Comparison of ENCODE assay signal across 1 cellular context in the genomic region with DNA sequence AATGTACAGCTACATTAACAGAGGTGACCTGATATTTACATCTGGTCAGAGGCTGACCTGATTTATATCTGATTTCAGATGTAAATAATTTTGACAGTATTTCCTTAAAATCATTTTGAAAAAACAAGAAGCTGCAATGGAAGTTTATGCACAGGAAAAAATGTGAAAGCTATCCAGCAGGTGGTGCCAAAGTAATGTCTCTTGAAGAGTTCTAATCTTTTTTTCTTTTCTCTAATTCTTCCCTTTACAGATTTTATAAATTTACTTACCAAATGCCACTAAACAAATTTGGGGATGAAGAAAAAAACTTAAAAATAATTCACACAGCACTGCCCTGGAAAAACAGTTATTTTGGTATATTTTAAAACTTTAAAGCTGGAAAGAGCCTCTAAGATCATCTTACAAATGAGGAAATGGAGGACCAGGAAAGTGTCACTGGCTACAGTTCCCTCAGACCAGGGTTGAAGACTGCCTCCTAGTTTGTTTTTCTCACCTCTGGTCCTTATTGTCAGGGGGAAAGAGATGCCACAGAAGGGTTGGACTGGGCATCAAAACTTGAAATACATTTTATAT.
TF ChIP-seq lines count a peak whose summit lies in the region.

No MANE protein-coding gene starts in this region.

TF ChIP-seq in GM12878, 131 proteins besides CTCF, POLR2A, EP300 and RAD21:
- TF ChIP-seq SPI1 (IDR thresholded peaks at IDR 0.05; ENCODE audit: borderline replicate concordance, insufficient read depth, low read depth, low read length): peak; percentile 11; the same call in 1 of the 2 replicates
- TF ChIP-seq CBFB (IDR thresholded peaks at IDR 0.05; ENCODE audit: low read depth): no peak
- TF ChIP-seq ZNF384 (IDR thresholded peaks at IDR 0.05; ENCODE audit: borderline replicate concordance, low read depth, low read length): 0 out of 2 replicates have a peak, but pooled peaks have one; percentile 9
- no peak for TF ChIP-seq MEF2A (IDR thresholded peaks at IDR 0.05; ENCODE audit: insufficient read depth, low read depth, low read length)
- peak; percentile 47; the same call in 1 of the 2 replicates for TF ChIP-seq SMC3 (IDR thresholded peaks at IDR 0.05; ENCODE audit: borderline replicate concordance, low read length)
